22 cellular contexts compared by ENCODE assay signal in genomic region chr13:44792096-44792495, GRCh38.
"Had no signal": no experiment of that assay in that cellular context is flagged by ENCODE, and none has a peak within 500 bp of the region (broad histone marks: within the 10 kb centered on the region; RNA-seq: fewer than 3 reads in every experiment).

No MANE protein-coding gene starts in this region.

- H3K4me1 ChIP-seq: psoas muscle, sigmoid colon had no signal

- H3K4me3 ChIP-seq: heart left ventricle, mucosa of descending colon, psoas muscle, sigmoid colon, skin epidermis, testis had no signal

- ATAC-seq: esophagus mucosa; heart left ventricle; mucosa of descending colon; naive thymus-derived CD8-positive, alpha-beta T cell; psoas muscle; stimulated activated naive B cell treated with anti-CD40 and anti-IgM and Interleukin-4, amounts not matched to agents 10 μg/mL and 1 μg/mL and 100 μg/mL, for 72 hours; stimulated activated naive CD8-positive, alpha-beta T cell treated with anti-CD3 and anti-CD28 coated beads, Interleukin-15, amount 100 ng/mL, for 72 hours had no signal

- H3K27ac ChIP-seq: heart left ventricle, neutrophil, psoas muscle, sigmoid colon, skin epidermis, testis had no signal

- H3K27me3 ChIP-seq: heart left ventricle, neutrophil, sigmoid colon, testis had no signal

- H3K36me3 ChIP-seq: heart left ventricle, neutrophil, sigmoid colon had no signal

- DNase-seq: cortex of kidney; effector memory CD4-positive, alpha-beta T cell; heart left ventricle; hypothalamus; kidney glomerular epithelial cell; mammary epithelial cell; mucosa of descending colon; naive thymus-derived CD8-positive, alpha-beta T cell; psoas muscle; sigmoid colon; stimulated activated CD4-positive, alpha-beta T cell treated with anti-CD3 and anti-CD28 coated beads, Interleukin-2, amount 100 ng/mL, for 24 hours; stimulated activated CD4-positive, alpha-beta T cell treated with anti-CD3 and anti-CD28 coated beads, Interleukin-4, amount 100 ng/mL, for 4 hours; stimulated activated naive B cell treated with anti-CD40 and anti-IgM and Interleukin-4, amounts not matched to agents 10 μg/mL and 1 μg/mL and 100 μg/mL, for 72 hours; stimulated activated naive CD8-positive, alpha-beta T cell treated with anti-CD3 and anti-CD28 coated beads, Interleukin-15, amount 100 ng/mL, for 72 hours; testis; trophoblast cell had no signal

- FAIRE-seq: endometrium, frontal cortex, islet of Langerhans had no signal

- H3K9me3 ChIP-seq: heart left ventricle, mucosa of descending colon, neutrophil, psoas muscle, sigmoid colon, testis had no signal
